Comparison of ENCODE assay signal across 9 cellular contexts in the genomic region with DNA sequence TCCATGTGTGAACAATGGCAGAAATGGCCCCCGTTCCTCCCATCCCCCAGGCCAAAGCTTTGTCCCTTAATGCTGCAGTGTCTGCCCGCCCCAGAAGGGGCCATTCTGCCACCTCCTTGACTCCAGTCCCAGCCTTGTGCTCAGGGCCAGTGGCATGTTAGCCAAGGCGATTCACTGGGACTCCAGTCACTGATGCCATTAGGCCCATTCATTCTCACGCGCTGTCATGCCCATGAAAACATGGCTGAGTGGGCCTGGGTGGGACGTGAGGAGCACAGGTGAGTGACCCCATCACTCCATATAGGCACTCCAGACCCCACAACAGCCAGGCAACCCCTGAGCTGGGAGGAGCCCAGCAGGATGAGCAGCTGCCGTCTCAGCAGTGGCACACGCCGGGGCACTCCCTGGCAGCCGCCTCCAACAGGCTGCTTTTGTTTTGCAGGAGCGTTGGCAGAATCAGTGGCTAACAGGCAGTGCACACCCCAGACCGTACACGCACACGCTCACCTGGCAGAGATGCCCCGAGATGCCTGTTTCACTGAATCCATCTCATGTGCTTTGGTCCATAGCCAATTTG.
"Had no signal": no experiment of that assay in that cellular context is flagged by ENCODE, and none has a peak within 500 bp of the region (broad histone marks: within the 10 kb centered on the region; RNA-seq: fewer than 3 reads in every experiment).

No MANE protein-coding gene starts in this region.

- DNase-seq: activated CD4-positive, alpha-beta T cell treated with anti-CD3 and anti-CD28 coated beads for 48 hours; activated naive CD4-positive, alpha-beta T cell; esophagus squamous epithelium; foreskin fibroblast; glutamatergic neuron; immature natural killer cell; naive B cell; retina had no signal

- H3K4me3 ChIP-seq: esophagus squamous epithelium, lung had no signal

- H3K27ac ChIP-seq: esophagus squamous epithelium had no signal

- H3K9me3 ChIP-seq: esophagus squamous epithelium had no signal

- H3K4me1 ChIP-seq: esophagus squamous epithelium had no signal

- H3K36me3 ChIP-seq: esophagus squamous epithelium had no signal
